1 cellular context compared by ENCODE assay signal in genomic region chr15:30103941-30104507, GRCh38.
A peak's percentile ranks its signal among the peaks of the same experiment; 100 is the strongest.
TF ChIP-seq lines count a peak whose summit lies in the region.

No MANE protein-coding gene starts in this region.

TF ChIP-seq in HEK293, 187 proteins besides CTCF, POLR2A, EP300 and RAD21:
- peak; percentile 12 for TF ChIP-seq ZBTB26 (tag by site-specific recombination; optimal IDR thresholded peaks at IDR 0.05)
TF ChIP-seq in HEK293: peak in this region for 1; not testable (repeated sequence) for 186.
